18 cellular contexts compared by ENCODE assay signal in genomic region chr12:123070267-123071081, GRCh38.
DNase-seq lines count a peak whose midpoint lies in the region; ATAC-seq, FAIRE-seq and TF ChIP-seq lines count a peak whose summit lies in the region.
"Had no signal": no experiment of that assay in that cellular context is flagged by ENCODE, and none has a peak within 500 bp of the region (broad histone marks: within the 10 kb centered on the region; RNA-seq: fewer than 3 reads in every experiment).

No MANE protein-coding gene starts in this region.

- no peak for TF ChIP-seq POLR2A in upper lobe of left lung (IDR thresholded peaks at IDR 0.05)

- no peak for TF ChIP-seq EP300 in upper lobe of left lung (IDR thresholded peaks at IDR 0.05)

- H3K36me3 ChIP-seq in bronchial epithelial cell (ENCODE audit: control insufficient read depth, insufficient read depth, low read length) (no peaks in the 10 kb centered on the region), upper lobe of left lung (no peaks in the 10 kb centered on the region)

- no peaks in the 10 kb centered on the region for H3K27me3 ChIP-seq in bronchial epithelial cell (ENCODE audit: control insufficient read depth, insufficient read depth, low read length)
- no peaks in the 10 kb centered on the region for H3K27me3 ChIP-seq in upper lobe of left lung

- no peak for TF ChIP-seq CTCF in bronchial epithelial cell (IDR thresholded peaks at IDR 0.05; ENCODE audit: insufficient read depth, low read length, severe bottlenecking)
- no peak for TF ChIP-seq CTCF in upper lobe of left lung (IDR thresholded peaks at IDR 0.05)

- no peaks in the 10 kb centered on the region for H3K27me3 Mint-ChIP-seq in activated naive CD4-positive, alpha-beta T cell treated with anti-CD3 and anti-CD28 coated beads, Interleukin-2, amount 50 U/mL, for 24 hours

- peaks cover 38 to 49% (median 39%) of the 10 kb centered on the region in 4 donors for H3K4me1 ChIP-seq in upper lobe of left lung

- H3K27ac Mint-ChIP-seq in activated naive CD4-positive, alpha-beta T cell treated with anti-CD3 and anti-CD28 coated beads, Interleukin-2, amount 50 U/mL, for 24 hours: peak overlapping the region; percentile 8
- H3K27ac Mint-ChIP-seq: type B pancreatic cell had no signal

- no peaks in the 10 kb centered on the region for H3K9me3 ChIP-seq in upper lobe of left lung
- H3K9me3 ChIP-seq: A549 had no signal

- no peak for DNase-seq in activated naive CD4-positive, alpha-beta T cell treated with anti-CD3 and anti-CD28 coated beads, Interleukin-2, amount 50 U/mL, for 16 hours
- peak; percentile 30 for DNase-seq in bronchial epithelial cell (ENCODE audit: low read depth)
- peak; percentile 22 for DNase-seq in kidney tubule cell (ENCODE audit: low spot score)
- DNase-seq in upper lobe of left lung: peak in 1 of 2 donors; percentile 44
- no peak for DNase-seq in activated CD8-positive, alpha-beta memory T cell treated with anti-CD3 and anti-CD28 coated beads, Interleukin-2, amount 50 U/mL, for 48 hours
- no peak for DNase-seq in NCI-H2029 (lab: John Stamatoyannopoulos, UW)
- DNase-seq: activated CD4-positive, alpha-beta T cell treated with anti-CD3 and anti-CD28 coated beads, Interleukin-2, amount 50 U/mL, for 48 hours; effector CD8-positive, alpha-beta T cell; SHP77 treated with DMSO at 0.1 percent for 48 hours; stimulated activated CD8-positive, alpha-beta memory T cell treated with anti-CD3 and anti-CD28 coated beads, Interleukin-4, amount 100 ng/mL, for 48 hours had no signal

- H3K4me3 ChIP-seq in bronchial epithelial cell (ENCODE audit: low read depth, low read length) (no peak overlapping the region), upper lobe of left lung (no peak overlapping the region)
- H3K4me3 ChIP-seq: A549 had no signal

- H3K4me3 Mint-ChIP-seq in activated naive CD4-positive, alpha-beta T cell treated with anti-CD3 and anti-CD28 coated beads, Interleukin-2, amount 50 U/mL, for 24 hours: no peak overlapping the region
- H3K4me3 Mint-ChIP-seq: type B pancreatic cell had no signal

- no peaks in the 10 kb centered on the region for H3K36me3 Mint-ChIP-seq in activated naive CD4-positive, alpha-beta T cell treated with anti-CD3 and anti-CD28 coated beads, Interleukin-2, amount 50 U/mL, for 24 hours
- H3K36me3 Mint-ChIP-seq: type B pancreatic cell had no signal

- 80 to 81% methylated on average over 6 to 14 of the region's 14 CpGs for WGBS in upper lobe of left lung, 2 donors

- peak; percentile 60 for FAIRE-seq in bronchial epithelial cell (lab: Jason Lieb, UNC)
- FAIRE-seq: A549, frontal cortex, G401.6, islet of Langerhans, TTC549 had no signal

- H3K9me3 Mint-ChIP-seq in activated naive CD4-positive, alpha-beta T cell treated with anti-CD3 and anti-CD28 coated beads, Interleukin-2, amount 50 U/mL, for 24 hours: no peaks in the 10 kb centered on the region
- H3K9me3 Mint-ChIP-seq: type B pancreatic cell had no signal

- no peak for ATAC-seq in upper lobe of left lung (ENCODE audit: low FRiP score in 2 of 2)
- no peak for ATAC-seq in GM18870 (IDR thresholded peaks at IDR 0.05; ENCODE audit: unreplicated experiment)

- H3K4me1 Mint-ChIP-seq in activated naive CD4-positive, alpha-beta T cell treated with anti-CD3 and anti-CD28 coated beads, Interleukin-2, amount 50 U/mL, for 24 hours: peaks cover 77% of the 10 kb centered on the region

- peak overlapping the region in 3 of 4 donors; percentile 36 to 74 (median 37) for H3K27ac ChIP-seq in upper lobe of left lung

Comparison
In these comparisons a context has a peak if more than half of its experiments do, and no peak if none do; other contexts are left out.
1. DNase-seq: peak in bronchial epithelial cell (single experiment) and kidney tubule cell (single experiment); none in activated naive CD4-positive, alpha-beta T cell treated with anti-CD3 and anti-CD28 coated beads, Interleukin-2, amount 50 U/mL, for 16 hours (single experiment), activated CD8-positive, alpha-beta memory T cell treated with anti-CD3 and anti-CD28 coated beads, Interleukin-2, amount 50 U/mL, for 48 hours (single experiment) and NCI-H2029 (single experiment).